4 cellular contexts compared by ENCODE assay signal in the genomic region with DNA sequence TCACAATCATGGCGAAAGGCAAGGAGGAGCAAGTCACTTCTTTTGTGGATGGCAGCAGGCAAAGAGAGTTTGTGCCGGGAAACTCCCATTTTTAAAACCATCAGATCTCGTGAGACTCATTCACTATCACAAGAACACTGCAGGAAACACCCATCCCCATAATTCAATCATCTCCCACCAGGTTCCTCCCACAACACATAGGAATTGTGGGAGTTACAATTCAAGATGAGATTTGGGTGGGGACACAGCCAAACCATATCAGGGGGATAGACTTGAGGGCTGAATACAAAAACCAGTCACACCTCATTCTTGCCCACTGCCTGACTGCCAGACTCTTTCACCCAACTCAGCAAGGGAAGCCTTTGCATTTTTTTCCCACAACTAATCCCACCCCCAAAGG. TPM values are rescaled to one million over a fixed set of nuclear protein-coding genes. Genes with fewer than 3 reads are reported as not detected.
"Had no signal": no experiment of that assay in that cellular context is flagged by ENCODE, and none has a peak within 500 bp of the region (broad histone marks: within the 10 kb centered on the region; RNA-seq: fewer than 3 reads in every experiment).

No MANE protein-coding gene starts in this region.

RNA-seq across cellular contexts. Expression of a gene that starts 50.4 kb away (rescaled TPM):
- total RNA-seq: OCI-LY7, PC-9, RPMI7951 had no signal
- polyA plus RNA-seq: SK-N-SH had no signal
